In the genomic region with DNA sequence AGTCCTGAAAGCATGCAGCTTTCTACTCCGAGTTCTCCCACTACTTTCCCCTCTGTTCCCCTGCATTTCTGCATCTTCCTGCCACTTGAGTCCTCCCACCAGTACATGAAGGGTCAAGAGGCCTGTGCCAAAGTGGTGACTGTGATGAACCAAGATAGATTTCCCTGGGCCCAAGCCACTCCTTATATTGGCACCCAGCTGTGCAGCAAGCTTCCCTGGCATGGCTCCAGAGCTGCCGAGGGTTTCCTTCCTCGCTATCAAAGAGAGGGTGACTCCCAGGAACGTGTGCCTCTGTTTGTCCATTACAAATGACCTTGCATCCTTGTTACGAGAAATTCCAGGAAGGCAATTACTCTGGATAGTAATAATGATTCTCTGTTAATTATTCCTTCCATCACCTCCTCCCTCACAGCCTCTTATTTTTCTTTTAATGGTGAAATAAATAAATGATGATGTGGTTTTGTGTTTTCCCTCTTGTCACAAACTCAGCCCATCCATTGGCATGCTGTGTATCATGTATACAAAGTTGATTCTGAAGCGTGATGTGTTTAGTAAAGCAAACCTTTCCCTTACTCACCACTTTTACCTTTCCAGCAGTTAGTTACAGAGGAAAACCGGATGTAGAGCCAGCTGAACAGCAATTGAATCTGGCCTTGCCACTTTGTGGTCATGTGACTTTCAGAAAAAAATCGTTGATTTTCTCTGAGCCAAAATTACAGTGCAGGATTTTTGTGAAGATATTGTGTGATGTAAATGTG, we compare ENCODE assay signal across 12 cellular contexts. TPM values are rescaled to one million over a fixed set of nuclear protein-coding genes. Genes with fewer than 3 reads are reported as not detected.
DNase-seq lines count a peak whose midpoint lies in the region; ATAC-seq and TF ChIP-seq lines count a peak whose summit lies in the region.
"Had no signal": no experiment of that assay in that cellular context is flagged by ENCODE, and none has a peak within 500 bp of the region (broad histone marks: within the 10 kb centered on the region; RNA-seq: fewer than 3 reads in every experiment).

No MANE protein-coding gene starts in this region.

- no peak for TF ChIP-seq EP300 in sigmoid colon (IDR thresholded peaks at IDR 0.05)

- TF ChIP-seq POLR2A in Peyer's patch (IDR thresholded peaks at IDR 0.05): no peak
- TF ChIP-seq POLR2A in sigmoid colon (IDR thresholded peaks at IDR 0.05): no peak

- H3K27ac ChIP-seq in Peyer's patch (no peak overlapping the region), psoas muscle (peak overlapping the region; percentile 6), sigmoid colon (peak overlapping the region in 1 of 4 donors; percentile 27)

- peak; percentile 41 for DNase-seq in Daoy (ENCODE audit: low read depth)
- peak in 2 of 3 donors; percentile 75 to 79 for DNase-seq in Peyer's patch
- DNase-seq in Right ventricle myocardium superior: peak; percentile 85
- peak; percentile 63 to 92 for DNase-seq in psoas muscle
- DNase-seq in NK-92 (lab: John Stamatoyannopoulos, UW; ENCODE audit: unreplicated experiment): no peak
- no peak for DNase-seq in sigmoid colon
- DNase-seq: activated CD4-positive, alpha-beta T cell treated with anti-CD3 and anti-CD28 coated beads, Interleukin-2, amount 50 U/mL, for 48 hours; EL had no signal

- H3K27me3 ChIP-seq in Peyer's patch (no peaks in the 10 kb centered on the region), psoas muscle (ENCODE audit: insufficient read depth in 3 of 3, low read length in 2 of 3) (no peaks in the 10 kb centered on the region), sigmoid colon (no peaks in the 10 kb centered on the region)

- H3K4me3 ChIP-seq in Peyer's patch (no peak overlapping the region), psoas muscle (no peak overlapping the region), sigmoid colon (no peak overlapping the region)

- whole genome bisulfite sequencing in psoas muscle, 3 donors: 14 to 24% (median 23%) methylated on average over 8 of the region's 8 CpGs
- WGBS in sigmoid colon, 2 donors: 20 to 50% methylated on average over 8 of the region's 8 CpGs

- intact Hi-C loops in Right ventricle myocardium superior (cut with DNase I): loop anchor here (10.0 kb wide), 1 partner anchor 630 kb away; no protein-coding TSS in a partner anchor
- intact Hi-C loops in psoas muscle (cut with DNase I): loop anchor here (2.0 to 5.0 kb wide), 3 partner anchors 14 to 67 kb away; a partner anchor contains a TSS
- intact Hi-C loops in sigmoid colon (cut with DNase I): no loop called here

- TF ChIP-seq CTCF in Peyer's patch (IDR thresholded peaks at IDR 0.05) (no peak), psoas muscle (IDR thresholded peaks at IDR 0.05) (no peak), sigmoid colon (IDR thresholded peaks at IDR 0.05) (no peak)

- peak; percentile 88 for ATAC-seq in Right ventricle myocardium superior (ENCODE audit: poor library complexity)
- ATAC-seq in psoas muscle: peak; percentile 93 to 99 (median 96)
- no peak for ATAC-seq in HG03280 (IDR thresholded peaks at IDR 0.05; ENCODE audit: unreplicated experiment)
- ATAC-seq in GM19328 (IDR thresholded peaks at IDR 0.05; ENCODE audit: unreplicated experiment): no peak

- H3K4me1 ChIP-seq in Peyer's patch: peaks cover 0 to 8% (median 3%) of the 10 kb centered on the region in 4 donors
- peaks cover 14% of the 10 kb centered on the region for H3K4me1 ChIP-seq in psoas muscle
- peaks cover 0 to 9% (median 3%) of the 10 kb centered on the region in 4 donors for H3K4me1 ChIP-seq in sigmoid colon

- H3K9me3 ChIP-seq in Peyer's patch: no peaks in the 10 kb centered on the region
- H3K9me3 ChIP-seq in psoas muscle: no peaks in the 10 kb centered on the region
- H3K9me3 ChIP-seq in sigmoid colon: no peaks in the 10 kb centered on the region

- no peaks in the 10 kb centered on the region for H3K36me3 ChIP-seq in Peyer's patch
- H3K36me3 ChIP-seq in psoas muscle (ENCODE audit: insufficient read depth in 1 of 2, low read depth in 1 of 2): no peaks in the 10 kb centered on the region
- H3K36me3 ChIP-seq in sigmoid colon: no peaks in the 10 kb centered on the region

RNA-seq across cellular contexts. Expression of a gene that starts 8.3 kb away (rescaled TPM):
- total RNA-seq in Daoy (2014; rRNA removed; shearing (Covaris generic)): 11.1 and 25.1 TPM in 2 replicates
- total RNA-seq in Peyer's patch: 10 to 100 TPM; 19.0 to 41.0 (median 27.4) TPM
- 18.2 TPM for total RNA-seq in Right ventricle myocardium superior
- total RNA-seq in psoas muscle: 10 to 100 TPM; 26.6 to 35.3 (median 29.7) TPM
- 10 to 100 TPM; 17.7 to 24.8 (median 21.7) TPM for polyA plus RNA-seq in psoas muscle
- total RNA-seq in sigmoid colon: 10 to 100 TPM; 15.0 to 30.4 (median 25.2) TPM
- polyA plus RNA-seq in sigmoid colon: 10 to 100 TPM; 34.6 to 54.7 (median 37.2) TPM

RNA-seq across cellular contexts. Expression of a gene that starts 14.7 kb away (rescaled TPM):
- total RNA-seq in Daoy (2014; rRNA removed; shearing (Covaris generic)): 13.6 and 16.2 TPM in 2 replicates
- 10 to 100 TPM; 11.6 to 41.0 (median 39.2) TPM for total RNA-seq in Peyer's patch
- total RNA-seq in Right ventricle myocardium superior: 10.4 TPM
- total RNA-seq in psoas muscle: 10 to 100 TPM; 29.0 to 55.3 (median 41.3) TPM
- 10 to 100 TPM in 2 of 3 donors, 1 to 10 TPM in 1; 9.8 to 22.5 (median 20.1) TPM for polyA plus RNA-seq in psoas muscle
- 10 to 100 TPM; 18.1 to 31.4 (median 21.0) TPM for total RNA-seq in sigmoid colon
- 10 to 100 TPM in 1 of 3 donors, 1 to 10 TPM in 2; 7.8 to 26.5 (median 8.3) TPM for polyA plus RNA-seq in sigmoid colon

RNA-seq across cellular contexts. Expression of a gene that starts 25.8 kb away (rescaled TPM):
- not detected in 2 replicates for total RNA-seq in Daoy (2014; rRNA removed; shearing (Covaris generic))
- total RNA-seq in Peyer's patch (not detected), Right ventricle myocardium superior (not detected), psoas muscle (not detected), sigmoid colon (not detected)
- polyA plus RNA-seq in psoas muscle (not detected), sigmoid colon (not detected)
- total RNA-seq: M059J, subcutaneous adipose tissue had no signal

RNA-seq across cellular contexts. Expression of a gene that starts 49.9 kb away (rescaled TPM):
- not detected in 2 replicates for total RNA-seq in Daoy (2014; rRNA removed; shearing (Covaris generic))
- total RNA-seq in Peyer's patch (not detected), Right ventricle myocardium superior (not detected), psoas muscle (not detected), sigmoid colon (not detected)
- polyA plus RNA-seq in psoas muscle (not detected), sigmoid colon (not detected)
- total RNA-seq: M059J, subcutaneous adipose tissue had no signal

Comparison
In these comparisons a context has a peak if more than half of its experiments do, and no peak if none do; other contexts are left out.
1. DNase-seq: peak in Daoy (single experiment), Peyer's patch (2 of 3), Right ventricle myocardium superior (single experiment) and psoas muscle (2 of 2); none in NK-92 (single experiment) and sigmoid colon (single experiment).
2. ATAC-seq: peak in Right ventricle myocardium superior (single experiment) and psoas muscle (4 of 4); none in HG03280 (single experiment) and GM19328 (single experiment).